16 cellular contexts compared by ENCODE assay signal in genomic region chr12:64883264-64884163, GRCh38. TPM values are rescaled to one million over a fixed set of nuclear protein-coding genes. Genes with fewer than 3 reads are reported as not detected.
DNase-seq lines count a peak whose midpoint lies in the region; ATAC-seq and TF ChIP-seq lines count a peak whose summit lies in the region.
"Had no signal": no experiment of that assay in that cellular context is flagged by ENCODE, and none has a peak within 500 bp of the region (broad histone marks: within the 10 kb centered on the region; RNA-seq: fewer than 3 reads in every experiment).

No MANE protein-coding gene starts in this region.

- intact Hi-C loops in A673 (cut with micrococcal nuclease; ENCODE audit: unreplicated experiment) = no loop called here

- H3K4me3 ChIP-seq in A673 (ENCODE audit: low read depth, low read length, poor library complexity, severe bottlenecking) = no peak overlapping the region
- H3K4me3 ChIP-seq: SJSA1, suprapubic skin had no signal

- H3K9me3 Mint-ChIP-seq in endothelial cell (ENCODE audit: unreplicated experiment) = no peaks in the 10 kb centered on the region
- H3K9me3 Mint-ChIP-seq: CD4-positive, CD25-positive, alpha-beta regulatory T cell had no signal

- DNase-seq in A673 (ENCODE audit: low spot score) = peak; percentile 18
- DNase-seq in NCI-H2107 (lab: John Stamatoyannopoulos, UW) = peak; percentile 6
- DNase-seq in endothelial cell (ENCODE audit: low spot score) = peak; percentile 9
- no peak for DNase-seq in NCI-H524 treated with DMSO at 0.1 percent for 48 hours (lab: John Stamatoyannopoulos, UW)
- no peak for DNase-seq in NCI-H1092 (lab: John Stamatoyannopoulos, UW)
- no peak for DNase-seq in NCI-H226
- DNase-seq: activated CD4-positive, alpha-beta T cell treated with anti-CD3 and anti-CD28 coated beads for 4 hours; CD4-positive, CD25-positive, alpha-beta regulatory T cell; mammary epithelial cell; NCI-H446 treated with DMSO at 0.1 percent for 48 hours; posterior cingulate gyrus had no signal

- H3K9me3 ChIP-seq in A673 (ENCODE audit: low read depth, low read length, poor library complexity, severe bottlenecking) = no peaks in the 10 kb centered on the region
- H3K9me3 ChIP-seq: SJSA1, suprapubic skin had no signal

- no peaks in the 10 kb centered on the region for H3K4me1 Mint-ChIP-seq in endothelial cell (ENCODE audit: unreplicated experiment)
- H3K4me1 Mint-ChIP-seq: CD4-positive, CD25-positive, alpha-beta regulatory T cell had no signal

- H3K27me3 Mint-ChIP-seq in endothelial cell (ENCODE audit: unreplicated experiment) = no peaks in the 10 kb centered on the region
- H3K27me3 Mint-ChIP-seq: CD4-positive, CD25-positive, alpha-beta regulatory T cell had no signal

- no peaks in the 10 kb centered on the region for H3K36me3 Mint-ChIP-seq in endothelial cell (ENCODE audit: low read depth, unreplicated experiment)
- H3K36me3 Mint-ChIP-seq: CD4-positive, CD25-positive, alpha-beta regulatory T cell; IgD-negative memory B cell had no signal

- no peak overlapping the region for H3K27ac ChIP-seq in A673 (ENCODE audit: low read depth, low read length, poor library complexity, severe bottlenecking)
- H3K27ac ChIP-seq: SJSA1, suprapubic skin had no signal

- H3K27ac Mint-ChIP-seq in endothelial cell (ENCODE audit: unreplicated experiment) = no peak overlapping the region
- H3K27ac Mint-ChIP-seq: CD4-positive, CD25-positive, alpha-beta regulatory T cell; IgD-negative memory B cell had no signal

- TF ChIP-seq CTCF in A673 (conservative IDR thresholded peaks at IDR 0.05; ENCODE audit: low read depth, low read length) (peak; percentile 36; the same call in 1 of the 2 replicates), endothelial cell (IDR thresholded peaks at IDR 0.05; ENCODE audit: unreplicated experiment) (no peak)

- CTCF ChIA-PET in A673 (lab: Charles Lee) = interaction anchor here (0.6 to 0.7 kb wide), 3 partner anchors 180 to 351 kb away, joined by 3 to 5 read pairs (median 3); no protein-coding TSS in a partner anchor

- no peaks in the 10 kb centered on the region for H3K4me1 ChIP-seq in A673 (ENCODE audit: insufficient read depth, low read length, poor library complexity, severe bottlenecking)
- H3K4me1 ChIP-seq: SJSA1, suprapubic skin had no signal

- POLR2A ChIA-PET in A673 (lab: Charles Lee; ENCODE audit: low non-redundant PET) = interaction anchor here (0.6 kb wide), 1 partner anchor 204 kb away, joined by 13 read pairs; no protein-coding TSS in a partner anchor

- H3K36me3 ChIP-seq in A673 (ENCODE audit: insufficient read depth, low read length, poor library complexity, severe bottlenecking) = no peaks in the 10 kb centered on the region
- H3K36me3 ChIP-seq: SJSA1, suprapubic skin had no signal

- ATAC-seq in GM18868 (IDR thresholded peaks at IDR 0.05; ENCODE audit: unreplicated experiment) (peak; percentile 73), HG03342 (IDR thresholded peaks at IDR 0.05; ENCODE audit: unreplicated experiment) (no peak)

- no TSS peak for BruUV-seq in A673 (replicated peaks; lab: Mats Ljungman, UMichigan)

- no peak overlapping the region for H3K4me3 Mint-ChIP-seq in endothelial cell (ENCODE audit: unreplicated experiment)
- H3K4me3 Mint-ChIP-seq: CD4-positive, CD25-positive, alpha-beta regulatory T cell; IgD-negative memory B cell had no signal

- peaks cover 1% of the 10 kb centered on the region for H3K27me3 ChIP-seq in A673 (replicated peaks; ENCODE audit: insufficient read depth, low read depth, low read length, poor library complexity)
- H3K27me3 ChIP-seq: suprapubic skin had no signal

RNA-seq across cellular contexts. Expression of gene TBC1D30, which starts 59.1 kb away (rescaled TPM):
- total RNA-seq in A673 (2021) (2.0 and 2.1 TPM in 2 replicates), endothelial cell (ENCODE audit: unreplicated experiment) (3.6 TPM)
- total RNA-seq: SJSA1 had no signal

Comparison
In these comparisons a context has a peak if more than half of its experiments do, and no peak if none do; other contexts are left out.
1. DNase-seq: peak in A673 (single experiment), NCI-H2107 (single experiment) and endothelial cell (single experiment); none in NCI-H524 treated with DMSO at 0.1 percent for 48 hours (single experiment), NCI-H1092 (single experiment) and NCI-H226 (single experiment).